ENCODE assay signal across 10 cellular contexts in genomic region chr1:155892801-155893200, GRCh38. TPM values are rescaled to one million over a fixed set of nuclear protein-coding genes. Genes with fewer than 3 reads are reported as not detected.
DNase-seq lines count a peak whose midpoint lies in the region; ATAC-seq, FAIRE-seq and TF ChIP-seq lines count a peak whose summit lies in the region.
"Had no signal": no experiment of that assay in that cellular context is flagged by ENCODE, and none has a peak within 500 bp of the region (broad histone marks: within the 10 kb centered on the region; RNA-seq: fewer than 3 reads in every experiment).

No MANE protein-coding gene starts in this region.

- H3K4me1 ChIP-seq in psoas muscle, result peaks cover 10% of the 10 kb centered on the region

- no peaks in the 10 kb centered on the region for H3K9me3 ChIP-seq in psoas muscle

- no peak for TF ChIP-seq POLR2A in GM12891 (IDR thresholded peaks at IDR 0.05; ENCODE audit: low read depth, low read length)

- peak overlapping the region; percentile 10 for H3K4me3 Mint-ChIP-seq in Calu3 (ENCODE audit: low read depth, unreplicated experiment)

- H3K4me3 ChIP-seq in epithelial cell of proximal tubule (ENCODE audit: low read depth, low read length), result no peak overlapping the region
- H3K4me3 ChIP-seq in psoas muscle, result no peak overlapping the region

- BruUV-seq in Calu3 (replicated peaks; lab: Mats Ljungman, UMichigan), result no TSS peak

- DNase-seq in Calu3 (peak; percentile 30), RPMI7951 (ENCODE audit: low read depth) (peak; percentile 69), epithelial cell of proximal tubule (ENCODE audit: low read depth) (peak; percentile 55), psoas muscle (no peak), NCI-H2171 treated with DMSO at 0.1 percent for 48 hours (lab: John Stamatoyannopoulos, UW) (no peak), GM12891 (ENCODE audit: insufficient read length, low spot score) (no peak), NOMO-1 (lab: John Stamatoyannopoulos, UW; ENCODE audit: unreplicated experiment in 2 of 2) (no peak), T-helper 9 cell (no peak)
- DNase-seq: RPMI8226 had no signal

- peak overlapping the region; percentile 56 for H3K27ac Mint-ChIP-seq in Calu3 (ENCODE audit: unreplicated experiment)

- H3K36me3 Mint-ChIP-seq in Calu3 (ENCODE audit: insufficient read depth, unreplicated experiment), result peaks cover 18% of the 10 kb centered on the region

- CTCF ChIA-PET in Calu3 (lab: Charles Lee), result interaction anchor here (0.8 to 1.4 kb wide), 5 partner anchors 11 to 97 kb away, joined by 3 to 4 read pairs (median 4); partner anchors contain the start of genes ARHGEF2 and KHDC4

- no peaks in the 10 kb centered on the region for H3K27me3 ChIP-seq in psoas muscle (ENCODE audit: insufficient read depth in 3 of 3, low read length in 2 of 3)

- H3K4me1 Mint-ChIP-seq in Calu3 (ENCODE audit: low read depth, unreplicated experiment), result peaks cover 29% of the 10 kb centered on the region

- intact Hi-C loops in Calu3 (cut with micrococcal nuclease; ENCODE audit: unreplicated experiment) (loop anchor here (5.0 kb wide), 1 partner anchor 36 kb away; the partner anchor contains the start of genes GON4L and SYT11), psoas muscle (cut with DNase I) (loop anchor here in 1 of 2 donors (10.0 kb wide), 1 partner anchor 538 kb away; no protein-coding TSS in a partner anchor)

- no peak for ATAC-seq in psoas muscle

- no peak for TF ChIP-seq CTCF in Calu3 (IDR thresholded peaks at IDR 0.05; ENCODE audit: unreplicated experiment)
- no peak for TF ChIP-seq CTCF in epithelial cell of proximal tubule (conservative IDR thresholded peaks at IDR 0.05; ENCODE audit: low read depth, low read length)
- TF ChIP-seq CTCF in psoas muscle (IDR thresholded peaks at IDR 0.05), result no peak

- 22 to 31% (median 22%) methylated on average over 3 of the region's 3 CpGs for WGBS in psoas muscle, 3 donors

- no peak for FAIRE-seq in GM12891 (lab: Jason Lieb, UNC)

- no peaks in the 10 kb centered on the region for H3K9me3 Mint-ChIP-seq in Calu3 (ENCODE audit: low read depth, unreplicated experiment)

- peaks cover 0 to 22% of the 10 kb centered on the region in 2 donors for H3K36me3 ChIP-seq in psoas muscle (ENCODE audit: insufficient read depth in 1 of 2, low read depth in 1 of 2)

- H3K27ac ChIP-seq in psoas muscle, result peak overlapping the region; percentile 74

- no peaks in the 10 kb centered on the region for H3K27me3 Mint-ChIP-seq in Calu3 (ENCODE audit: unreplicated experiment)

TF ChIP-seq in GM12891, 5 proteins besides CTCF, POLR2A, EP300 and RAD21:
- TF ChIP-seq SPI1 (IDR thresholded peaks at IDR 0.05; ENCODE audit: low read depth, low read length) (no peak), POU2F2 (IDR thresholded peaks at IDR 0.05; ENCODE audit: low read depth, low read length) (no peak), PAX5 (IDR thresholded peaks at IDR 0.05; ENCODE audit: insufficient read depth, low read length, severe bottlenecking) (no peak), POLR2AphosphoS5 (IDR thresholded peaks at IDR 0.05; ENCODE audit: low read depth, low read length) (no peak), TAF1 (IDR thresholded peaks at IDR 0.05; ENCODE audit: low read depth, low read length) (no peak)
TF ChIP-seq in GM12891: peak in this region for 0.

RNA-seq across cellular contexts. Expression of gene RIT1, which starts 18.3 kb away (rescaled TPM):
- total RNA-seq in Calu3 (2022), result 34.4 and 34.7 TPM in 2 replicates
- 24.9 and 34.8 TPM in 2 replicates for total RNA-seq in RPMI7951 (2014; rRNA removed; shearing (Covaris generic))
- total RNA-seq in epithelial cell of proximal tubule, result 16.3 and 17.6 TPM in 2 replicates
- 10 to 100 TPM; 11.1 to 16.9 (median 12.8) TPM for total RNA-seq in psoas muscle
- 10 to 100 TPM in 2 of 3 donors, 1 to 10 TPM in 1; 5.1 to 11.0 (median 10.4) TPM for polyA plus RNA-seq in psoas muscle
- polyA plus RNA-seq in GM12891 (2012; ENCODE audit: low read depth, missing spikeins), result 19.1 TPM

RNA-seq across cellular contexts. Expression of gene SYT11, which starts 33.4 kb away (rescaled TPM):
- 0.98 and 1.0 TPM in 2 replicates for total RNA-seq in Calu3 (2022)
- 8.5 and 10.9 TPM in 2 replicates for total RNA-seq in RPMI7951 (2014; rRNA removed; shearing (Covaris generic))
- total RNA-seq in epithelial cell of proximal tubule, result 13.2 and 15.4 TPM in 2 replicates
- 1 to 10 TPM; 1.5 to 5.0 (median 3.0) TPM for total RNA-seq in psoas muscle
- 1 to 10 TPM; 2.0 to 4.5 (median 2.8) TPM for polyA plus RNA-seq in psoas muscle
- polyA plus RNA-seq in GM12891 (2012; ENCODE audit: low read depth, missing spikeins), result 10.3 TPM

RNA-seq across cellular contexts. Expression of gene GON4L, which starts 35.8 kb away (rescaled TPM):
- total RNA-seq in Calu3 (2022) (64.7 and 67.1 TPM in 2 replicates), epithelial cell of proximal tubule (13.9 and 22.7 TPM in 2 replicates), psoas muscle (10 to 100 TPM; 21.0 to 29.9 (median 24.1) TPM)
- 13.0 and 15.1 TPM in 2 replicates for total RNA-seq in RPMI7951 (2014; rRNA removed; shearing (Covaris generic))
- 10 to 100 TPM; 10.6 to 16.6 (median 12.0) TPM for polyA plus RNA-seq in psoas muscle
- 17.1 TPM for polyA plus RNA-seq in GM12891 (2012; ENCODE audit: low read depth, missing spikeins)

RNA-seq across cellular contexts. Expression of gene KHDC4, which starts 41.4 kb away (rescaled TPM):
- 99.3 and 107 TPM in 2 replicates for total RNA-seq in Calu3 (2022)
- 27.0 and 28.6 TPM in 2 replicates for total RNA-seq in RPMI7951 (2014; rRNA removed; shearing (Covaris generic))
- 30.8 and 36.7 TPM in 2 replicates for total RNA-seq in epithelial cell of proximal tubule
- 10 to 100 TPM; 16.4 to 26.1 (median 23.1) TPM for total RNA-seq in psoas muscle
- 10 to 100 TPM; 11.0 to 33.1 (median 11.2) TPM for polyA plus RNA-seq in psoas muscle
- 27.8 TPM for polyA plus RNA-seq in GM12891 (2012; ENCODE audit: low read depth, missing spikeins)

RNA-seq across cellular contexts. Expression of gene RXFP4, which starts 48.6 kb away (rescaled TPM):
- not detected in 2 replicates for total RNA-seq in Calu3 (2022)
- total RNA-seq in RPMI7951 (2014; rRNA removed; shearing (Covaris generic)), result not detected in 2 replicates
- total RNA-seq in epithelial cell of proximal tubule, result not detected in 2 replicates
- total RNA-seq in psoas muscle, result not detected
- not detected for polyA plus RNA-seq in psoas muscle
- not detected for polyA plus RNA-seq in GM12891 (2012; ENCODE audit: low read depth, missing spikeins)
- total RNA-seq: progenitor cell of endocrine pancreas had no signal

Comparison
In these comparisons a context has a peak if more than half of its experiments do, and no peak if none do; other contexts are left out.
1. DNase-seq: peak in Calu3 (single experiment), RPMI7951 (single experiment) and epithelial cell of proximal tubule (single experiment); none in psoas muscle (0 of 2), NCI-H2171 treated with DMSO at 0.1 percent for 48 hours (single experiment), GM12891 (single experiment), NOMO-1 (0 of 2) and T-helper 9 cell (single experiment).